ENCODE assay signal across 1 cellular context in the genomic region with DNA sequence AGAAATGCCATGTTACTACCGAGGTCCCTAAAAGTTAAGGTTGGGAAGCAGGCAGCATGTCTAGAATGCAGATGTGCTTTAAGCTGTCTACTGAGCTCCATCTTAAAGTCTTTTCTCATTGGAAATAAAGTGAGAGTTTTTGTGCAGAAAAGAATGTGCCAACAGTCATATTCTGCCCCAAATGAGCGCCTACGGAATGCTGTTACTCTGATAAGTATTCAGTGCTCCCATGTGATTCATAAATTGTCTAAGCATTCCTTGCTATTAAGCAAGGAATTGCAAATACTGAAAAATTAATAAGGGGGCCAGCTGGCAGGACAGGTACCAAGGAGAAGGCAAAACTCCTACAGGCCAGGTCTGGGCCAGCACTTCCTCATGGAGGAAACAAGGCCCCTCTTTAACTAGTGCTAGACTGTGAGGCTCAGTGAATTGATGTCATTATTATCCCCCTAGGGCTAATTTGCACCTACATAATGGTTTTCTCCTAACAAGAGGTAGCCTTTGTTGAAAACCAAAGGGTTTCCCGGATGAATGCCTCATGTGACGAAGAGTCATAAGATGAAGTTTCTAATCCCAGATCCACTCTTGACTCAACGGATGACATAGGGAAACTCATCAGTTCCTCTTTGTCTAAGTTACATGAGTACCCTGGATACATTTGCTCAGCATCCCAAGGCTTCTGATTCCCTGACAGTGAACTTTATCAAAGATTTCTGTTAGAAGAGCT.
TF ChIP-seq lines count a peak whose summit lies in the region.

No MANE protein-coding gene starts in this region.

TF ChIP-seq in liver, 16 proteins besides CTCF, POLR2A, EP300 and RAD21:
- TF ChIP-seq, protein P1, sequence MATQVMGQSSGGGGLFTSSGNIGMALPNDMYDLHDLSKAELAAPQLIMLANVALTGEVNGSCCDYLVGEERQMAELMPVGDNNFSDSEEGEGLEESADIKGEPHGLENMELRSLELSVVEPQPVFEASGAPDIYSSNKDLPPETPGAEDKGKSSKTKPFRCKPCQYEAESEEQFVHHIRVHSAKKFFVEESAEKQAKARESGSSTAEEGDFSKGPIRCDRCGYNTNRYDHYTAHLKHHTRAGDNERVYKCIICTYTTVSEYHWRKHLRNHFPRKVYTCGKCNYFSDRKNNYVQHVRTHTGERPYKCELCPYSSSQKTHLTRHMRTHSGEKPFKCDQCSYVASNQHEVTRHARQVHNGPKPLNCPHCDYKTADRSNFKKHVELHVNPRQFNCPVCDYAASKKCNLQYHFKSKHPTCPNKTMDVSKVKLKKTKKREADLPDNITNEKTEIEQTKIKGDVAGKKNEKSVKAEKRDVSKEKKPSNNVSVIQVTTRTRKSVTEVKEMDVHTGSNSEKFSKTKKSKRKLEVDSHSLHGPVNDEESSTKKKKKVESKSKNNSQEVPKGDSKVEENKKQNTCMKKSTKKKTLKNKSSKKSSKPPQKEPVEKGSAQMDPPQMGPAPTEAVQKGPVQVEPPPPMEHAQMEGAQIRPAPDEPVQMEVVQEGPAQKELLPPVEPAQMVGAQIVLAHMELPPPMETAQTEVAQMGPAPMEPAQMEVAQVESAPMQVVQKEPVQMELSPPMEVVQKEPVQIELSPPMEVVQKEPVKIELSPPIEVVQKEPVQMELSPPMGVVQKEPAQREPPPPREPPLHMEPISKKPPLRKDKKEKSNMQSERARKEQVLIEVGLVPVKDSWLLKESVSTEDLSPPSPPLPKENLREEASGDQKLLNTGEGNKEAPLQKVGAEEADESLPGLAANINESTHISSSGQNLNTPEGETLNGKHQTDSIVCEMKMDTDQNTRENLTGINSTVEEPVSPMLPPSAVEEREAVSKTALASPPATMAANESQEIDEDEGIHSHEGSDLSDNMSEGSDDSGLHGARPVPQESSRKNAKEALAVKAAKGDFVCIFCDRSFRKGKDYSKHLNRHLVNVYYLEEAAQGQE (IDR thresholded peaks at IDR 0.05), result no peak
- no peak for TF ChIP-seq EGR1 (IDR thresholded peaks at IDR 0.05; ENCODE audit: low read depth in 2 of 2)
- TF ChIP-seq JUND (IDR thresholded peaks at IDR 0.05), result no peak
- no peak for TF ChIP-seq FOXA1 (IDR thresholded peaks at IDR 0.05)
- TF ChIP-seq TAF1 (conservative IDR thresholded peaks at IDR 0.05), result no peak
- TF ChIP-seq, protein P2, sequence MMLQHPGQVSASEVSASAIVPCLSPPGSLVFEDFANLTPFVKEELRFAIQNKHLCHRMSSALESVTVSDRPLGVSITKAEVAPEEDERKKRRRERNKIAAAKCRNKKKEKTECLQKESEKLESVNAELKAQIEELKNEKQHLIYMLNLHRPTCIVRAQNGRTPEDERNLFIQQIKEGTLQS (IDR thresholded peaks at IDR 0.05), result no peak
- TF ChIP-seq NR2F2 (IDR thresholded peaks at IDR 0.05), result no peak
- no peak for TF ChIP-seq SP1 (IDR thresholded peaks at IDR 0.05)
- TF ChIP-seq HNF4G (IDR thresholded peaks at IDR 0.05), result no peak
- TF ChIP-seq FOXA2 (IDR thresholded peaks at IDR 0.05), result no peak
- TF ChIP-seq RXRA (IDR thresholded peaks at IDR 0.05), result no peak
- no peak for TF ChIP-seq ZBTB33 (IDR thresholded peaks at IDR 0.05)
- TF ChIP-seq GABPA (IDR thresholded peaks at IDR 0.05 in 1 of 2, conservative IDR thresholded peaks at IDR 0.05 in 1 of 2), result no peak
- TF ChIP-seq MAX (IDR thresholded peaks at IDR 0.05), result no peak
- no peak for TF ChIP-seq YY1 (IDR thresholded peaks at IDR 0.05)
- TF ChIP-seq HNF4A (conservative IDR thresholded peaks at IDR 0.05), result no peak
